ENCODE assay signal across 2 cellular contexts in genomic region chr18:7632152-7633098, GRCh38.
TF ChIP-seq lines count a peak whose summit lies in the region.

No MANE protein-coding gene starts in this region.

TF ChIP-seq in A549, 52 proteins besides CTCF, POLR2A, EP300 and RAD21 (continued from another document):
- TF ChIP-seq HOXB13 (CRISPR knock-in tag; IDR thresholded peaks at IDR 0.05; ENCODE audit: low read depth) (no peak), MAFK (IDR thresholded peaks at IDR 0.05; ENCODE audit: partially characterized antibody) (peak; percentile 67), KDM5A (IDR thresholded peaks at IDR 0.05) (no peak), PHF8 (IDR thresholded peaks at IDR 0.05; ENCODE audit: borderline replicate concordance, low read depth) (no peak)

TF ChIP-seq in K562, 482 proteins besides CTCF, POLR2A, EP300 and RAD21 (continued from another document):
- TF ChIP-seq CEBPG (CRISPR knock-in tag; IDR thresholded peaks at IDR 0.05) (no peak), CEBPG (tag; conservative IDR thresholded peaks at IDR 0.05 in 1 of 2, IDR thresholded peaks at IDR 0.05 in 1 of 2) (peak in 1 of 2 experiments; percentile 72; a peak in 2 of 4 replicates), STAT5B (CRISPR knock-in tag; IDR thresholded peaks at IDR 0.05) (no peak), ELK1 (CRISPR knock-in tag; IDR thresholded peaks at IDR 0.05) (no peak), ZFP30 (CRISPR knock-in tag; IDR thresholded peaks at IDR 0.05; ENCODE audit: borderline replicate concordance) (no peak)
